Comparison of ENCODE assay signal across 8 cellular contexts in the genomic region with DNA sequence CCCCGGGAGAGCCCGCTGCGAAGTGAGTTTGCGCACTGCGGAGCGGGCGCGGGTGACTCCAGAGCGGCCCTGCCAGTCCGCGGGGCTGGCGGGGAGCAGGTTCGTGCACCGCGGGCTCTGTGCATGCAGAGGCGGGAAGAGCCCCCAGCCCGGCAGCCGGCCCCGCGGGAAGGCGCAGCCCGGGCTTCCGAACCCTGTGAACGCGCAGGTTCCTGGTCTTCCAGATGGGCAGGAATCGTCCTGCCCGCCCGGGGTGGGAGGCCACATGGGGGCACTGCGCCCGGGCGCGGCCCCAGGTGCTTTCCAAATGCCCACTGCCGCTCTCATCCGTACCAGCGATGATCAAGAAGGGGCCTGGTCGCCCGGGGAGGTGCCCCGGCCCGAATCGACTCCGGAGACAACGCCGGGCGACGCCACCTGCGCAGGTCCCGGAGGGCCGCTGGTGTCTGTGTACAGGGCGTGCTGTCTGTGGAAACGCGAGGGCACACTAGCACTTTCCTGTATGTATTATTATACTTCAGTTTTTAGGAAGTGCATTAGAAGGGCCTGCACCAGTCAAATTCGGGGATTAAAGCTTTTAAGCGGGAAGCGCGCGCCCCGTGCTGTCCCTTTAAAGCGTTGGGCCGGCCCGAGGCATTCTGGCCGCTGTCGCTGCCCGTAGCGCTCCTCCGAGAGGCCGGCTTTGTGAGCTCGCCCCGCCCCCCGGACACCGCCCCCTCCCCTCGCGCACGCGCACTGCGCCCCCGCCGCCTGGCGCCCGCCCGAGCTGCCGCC. TPM values are rescaled to one million over a fixed set of nuclear protein-coding genes. Genes with fewer than 3 reads are reported as not detected.
DNase-seq lines count a peak whose midpoint lies in the region; ATAC-seq and TF ChIP-seq lines count a peak whose summit lies in the region.

A gene (plus strand): TSS at position 740 of the 774 bp plus-strand sequence. CDS start 3,796 bp downstream, outside the sequence.

- TF ChIP-seq RAD21 in liver (IDR thresholded peaks at IDR 0.05): no peak

- H3K27me3 Mint-ChIP-seq in activated CD4-positive, alpha-beta memory T cell treated with anti-CD3 and anti-CD28 coated beads for 36 hours: no peaks in the 10 kb centered on the region

- H3K9me3 ChIP-seq in liver (ENCODE audit: control insufficient read depth in 4 of 4, low read length in 3 of 4): no peaks in the 10 kb centered on the region

- H3K36me3 ChIP-seq in liver (ENCODE audit: control insufficient read depth in 4 of 4, insufficient read depth in 3 of 4, low read depth in 1 of 4, low read length in 3 of 4): peaks cover 0 to 6% (median 1%) of the 10 kb centered on the region in 4 donors

- peak within 1 kb of the TSS; percentile 96 for H3K4me3 Mint-ChIP-seq in activated CD4-positive, alpha-beta memory T cell treated with anti-CD3 and anti-CD28 coated beads for 36 hours

- H3K27ac ChIP-seq in liver (ENCODE audit: low read depth in 1 of 2, low read length in 2 of 2): peak within 1 kb of the TSS; percentile 89

- CTCF ChIA-PET in activated CD4-positive, alpha-beta memory T cell treated with anti-CD3 and anti-CD28 coated beads for 36 hours (lab: Charles Lee): interaction anchor here (0.6 to 2.0 kb wide), 3 partner anchors 27 to 70 kb away, joined by 3 to 10 read pairs (median 3); no protein-coding TSS in a partner anchor

- ATAC-seq in GM19043 (IDR thresholded peaks at IDR 0.05; ENCODE audit: low read depth, unreplicated experiment) (peak; percentile 45), HG03457 (IDR thresholded peaks at IDR 0.05; ENCODE audit: unreplicated experiment) (peak; percentile 40)

- peak within 1 kb of the TSS; percentile 61 to 89 for H3K9ac ChIP-seq in liver (ENCODE audit: low read depth in 1 of 2, low read length in 2 of 2)

- no peak for TF ChIP-seq CTCF in liver (IDR thresholded peaks at IDR 0.05; ENCODE audit: low read depth, low read length, missing input control)

- under 1% methylated on average over 81 of the region's 81 CpGs for WGBS in liver

- H3K4me3 ChIP-seq in liver (ENCODE audit: low read depth in 1 of 3, low read length in 3 of 3): peak within 1 kb of the TSS; percentile 91 to 95 (median 92)

- peak within 1 kb of the TSS; percentile 92 for H3K27ac Mint-ChIP-seq in activated CD4-positive, alpha-beta memory T cell treated with anti-CD3 and anti-CD28 coated beads for 36 hours

- no peaks in the 10 kb centered on the region for H3K9me3 Mint-ChIP-seq in activated CD4-positive, alpha-beta memory T cell treated with anti-CD3 and anti-CD28 coated beads for 36 hours

- no peaks in the 10 kb centered on the region for H3K27me3 ChIP-seq in liver (ENCODE audit: control insufficient read depth in 4 of 4, insufficient read depth in 4 of 4, low read length in 3 of 4)

- POLR2A ChIA-PET in activated CD4-positive, alpha-beta memory T cell treated with anti-CD3 and anti-CD28 coated beads for 36 hours (lab: Charles Lee): interaction anchor here (0.7 to 2.7 kb wide), 8 partner anchors 16 to 321 kb away, joined by 3 to 21 read pairs (median 4); a partner anchor contains a TSS

- intact Hi-C loops in activated CD4-positive, alpha-beta memory T cell treated with anti-CD3 and anti-CD28 coated beads for 36 hours (cut with micrococcal nuclease): loop anchor here (1.0 kb wide), 3 partner anchors 29 to 110 kb away; a partner anchor contains a TSS

- DNase-seq in Ammon's horn (ENCODE audit: low spot score) (peak; percentile 92), NCI-H82 (lab: John Stamatoyannopoulos, UW) (peak; percentile 95), dermis microvascular lymphatic vessel endothelial cell (ENCODE audit: low read depth in 2 of 2) (peak; percentile 73 to 92)
- DNase-seq in activated CD4-positive, alpha-beta memory T cell treated with anti-CD3 and anti-CD28 coated beads for 36 hours: peak; percentile 93
- DNase-seq in stimulated activated CD4-positive, alpha-beta T cell treated with anti-CD3 and anti-CD28 coated beads, Interleukin-2, amount 100 ng/mL, for 48 hours: peak; percentile 87 to 91

- H3K4me1 Mint-ChIP-seq in activated CD4-positive, alpha-beta memory T cell treated with anti-CD3 and anti-CD28 coated beads for 36 hours (ENCODE audit: low read depth): peaks cover 32% of the 10 kb centered on the region

- H3K36me3 Mint-ChIP-seq in activated CD4-positive, alpha-beta memory T cell treated with anti-CD3 and anti-CD28 coated beads for 36 hours: peaks cover 14% of the 10 kb centered on the region

- H3K4me1 ChIP-seq in liver (ENCODE audit: control insufficient read depth in 4 of 4, insufficient read depth in 4 of 4, low read length in 3 of 4): peaks cover 12 to 48% (median 41%) of the 10 kb centered on the region in 4 donors

TF ChIP-seq in liver, 16 proteins besides CTCF, POLR2A, EP300 and RAD21:
- TF ChIP-seq, protein P1, sequence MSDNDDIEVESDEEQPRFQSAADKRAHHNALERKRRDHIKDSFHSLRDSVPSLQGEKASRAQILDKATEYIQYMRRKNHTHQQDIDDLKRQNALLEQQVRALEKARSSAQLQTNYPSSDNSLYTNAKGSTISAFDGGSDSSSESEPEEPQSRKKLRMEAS (IDR thresholded peaks at IDR 0.05): peak; percentile 93
- TF ChIP-seq, protein P2, sequence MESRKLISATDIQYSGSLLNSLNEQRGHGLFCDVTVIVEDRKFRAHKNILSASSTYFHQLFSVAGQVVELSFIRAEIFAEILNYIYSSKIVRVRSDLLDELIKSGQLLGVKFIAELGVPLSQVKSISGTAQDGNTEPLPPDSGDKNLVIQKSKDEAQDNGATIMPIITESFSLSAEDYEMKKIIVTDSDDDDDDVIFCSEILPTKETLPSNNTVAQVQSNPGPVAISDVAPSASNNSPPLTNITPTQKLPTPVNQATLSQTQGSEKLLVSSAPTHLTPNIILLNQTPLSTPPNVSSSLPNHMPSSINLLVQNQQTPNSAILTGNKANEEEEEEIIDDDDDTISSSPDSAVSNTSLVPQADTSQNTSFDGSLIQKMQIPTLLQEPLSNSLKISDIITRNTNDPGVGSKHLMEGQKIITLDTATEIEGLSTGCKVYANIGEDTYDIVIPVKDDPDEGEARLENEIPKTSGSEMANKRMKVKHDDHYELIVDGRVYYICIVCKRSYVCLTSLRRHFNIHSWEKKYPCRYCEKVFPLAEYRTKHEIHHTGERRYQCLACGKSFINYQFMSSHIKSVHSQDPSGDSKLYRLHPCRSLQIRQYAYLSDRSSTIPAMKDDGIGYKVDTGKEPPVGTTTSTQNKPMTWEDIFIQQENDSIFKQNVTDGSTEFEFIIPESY (IDR thresholded peaks at IDR 0.05): peak; percentile 60
- TF ChIP-seq SP1 (IDR thresholded peaks at IDR 0.05) (peak; percentile 34), GABPA (IDR thresholded peaks at IDR 0.05 in 1 of 2, conservative IDR thresholded peaks at IDR 0.05 in 1 of 2) (peak in 1 of 2 donors; percentile 32), HNF4G (IDR thresholded peaks at IDR 0.05) (no peak), RXRA (IDR thresholded peaks at IDR 0.05) (peak in 1 of 2 donors; percentile 15), YY1 (IDR thresholded peaks at IDR 0.05) (peak; percentile 41)
- TF ChIP-seq, protein P3, sequence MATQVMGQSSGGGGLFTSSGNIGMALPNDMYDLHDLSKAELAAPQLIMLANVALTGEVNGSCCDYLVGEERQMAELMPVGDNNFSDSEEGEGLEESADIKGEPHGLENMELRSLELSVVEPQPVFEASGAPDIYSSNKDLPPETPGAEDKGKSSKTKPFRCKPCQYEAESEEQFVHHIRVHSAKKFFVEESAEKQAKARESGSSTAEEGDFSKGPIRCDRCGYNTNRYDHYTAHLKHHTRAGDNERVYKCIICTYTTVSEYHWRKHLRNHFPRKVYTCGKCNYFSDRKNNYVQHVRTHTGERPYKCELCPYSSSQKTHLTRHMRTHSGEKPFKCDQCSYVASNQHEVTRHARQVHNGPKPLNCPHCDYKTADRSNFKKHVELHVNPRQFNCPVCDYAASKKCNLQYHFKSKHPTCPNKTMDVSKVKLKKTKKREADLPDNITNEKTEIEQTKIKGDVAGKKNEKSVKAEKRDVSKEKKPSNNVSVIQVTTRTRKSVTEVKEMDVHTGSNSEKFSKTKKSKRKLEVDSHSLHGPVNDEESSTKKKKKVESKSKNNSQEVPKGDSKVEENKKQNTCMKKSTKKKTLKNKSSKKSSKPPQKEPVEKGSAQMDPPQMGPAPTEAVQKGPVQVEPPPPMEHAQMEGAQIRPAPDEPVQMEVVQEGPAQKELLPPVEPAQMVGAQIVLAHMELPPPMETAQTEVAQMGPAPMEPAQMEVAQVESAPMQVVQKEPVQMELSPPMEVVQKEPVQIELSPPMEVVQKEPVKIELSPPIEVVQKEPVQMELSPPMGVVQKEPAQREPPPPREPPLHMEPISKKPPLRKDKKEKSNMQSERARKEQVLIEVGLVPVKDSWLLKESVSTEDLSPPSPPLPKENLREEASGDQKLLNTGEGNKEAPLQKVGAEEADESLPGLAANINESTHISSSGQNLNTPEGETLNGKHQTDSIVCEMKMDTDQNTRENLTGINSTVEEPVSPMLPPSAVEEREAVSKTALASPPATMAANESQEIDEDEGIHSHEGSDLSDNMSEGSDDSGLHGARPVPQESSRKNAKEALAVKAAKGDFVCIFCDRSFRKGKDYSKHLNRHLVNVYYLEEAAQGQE (IDR thresholded peaks at IDR 0.05): no peak

RNA-seq across cellular contexts. Expression of the gene that starts here (rescaled TPM):
- 10 to 100 TPM; 41.6 to 43.0 TPM for total RNA-seq in activated CD4-positive, alpha-beta memory T cell treated with anti-CD3 and anti-CD28 coated beads for 36 hours
- total RNA-seq in dermis microvascular lymphatic vessel endothelial cell: 16.7 and 20.6 TPM in 2 replicates
- total RNA-seq in liver: 10 to 100 TPM; 11.4 to 21.6 TPM
- polyA plus RNA-seq in liver: 10 to 100 TPM; 11.1 to 17.8 TPM

Comparison
In these comparisons a context has a peak if more than half of its experiments do, and no peak if none do; other contexts are left out.
1. Peak in every context shown above with its lines: DNase-seq, ATAC-seq, H3K4me3 ChIP-seq and H3K27ac ChIP-seq.